1 cellular context compared by ENCODE assay signal in genomic region chr2:20509766-20510490, GRCh38.
A peak's percentile ranks its signal among the peaks of the same experiment; 100 is the strongest.
TF ChIP-seq lines count a peak whose summit lies in the region.

No MANE protein-coding gene starts in this region.

TF ChIP-seq in WTC11, 78 proteins besides CTCF, POLR2A, EP300 and RAD21 (continued from another document):
- TF ChIP-seq ZNF532 (CRISPR knock-in tag; IDR thresholded peaks at IDR 0.05; ENCODE audit: borderline replicate concordance) (no peak), TP53 (CRISPR knock-in tag; IDR thresholded peaks at IDR 0.05) (no peak), NFYB (CRISPR knock-in tag; conservative IDR thresholded peaks at IDR 0.05; ENCODE audit: low read depth) (peak; percentile 90), ZBTB21 (CRISPR knock-in tag; IDR thresholded peaks at IDR 0.05; ENCODE audit: borderline replicate concordance) (no peak), GTF2I (CRISPR knock-in tag; conservative IDR thresholded peaks at IDR 0.05) (no peak)
- TF ChIP-seq, protein P1, sequence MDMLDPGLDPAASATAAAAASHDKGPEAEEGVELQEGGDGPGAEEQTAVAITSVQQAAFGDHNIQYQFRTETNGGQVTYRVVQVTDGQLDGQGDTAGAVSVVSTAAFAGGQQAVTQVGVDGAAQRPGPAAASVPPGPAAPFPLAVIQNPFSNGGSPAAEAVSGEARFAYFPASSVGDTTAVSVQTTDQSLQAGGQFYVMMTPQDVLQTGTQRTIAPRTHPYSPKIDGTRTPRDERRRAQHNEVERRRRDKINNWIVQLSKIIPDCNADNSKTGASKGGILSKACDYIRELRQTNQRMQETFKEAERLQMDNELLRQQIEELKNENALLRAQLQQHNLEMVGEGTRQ (CRISPR knock-in tag; IDR thresholded peaks at IDR 0.05) = peak; percentile 95
- TF ChIP-seq, protein P2, sequence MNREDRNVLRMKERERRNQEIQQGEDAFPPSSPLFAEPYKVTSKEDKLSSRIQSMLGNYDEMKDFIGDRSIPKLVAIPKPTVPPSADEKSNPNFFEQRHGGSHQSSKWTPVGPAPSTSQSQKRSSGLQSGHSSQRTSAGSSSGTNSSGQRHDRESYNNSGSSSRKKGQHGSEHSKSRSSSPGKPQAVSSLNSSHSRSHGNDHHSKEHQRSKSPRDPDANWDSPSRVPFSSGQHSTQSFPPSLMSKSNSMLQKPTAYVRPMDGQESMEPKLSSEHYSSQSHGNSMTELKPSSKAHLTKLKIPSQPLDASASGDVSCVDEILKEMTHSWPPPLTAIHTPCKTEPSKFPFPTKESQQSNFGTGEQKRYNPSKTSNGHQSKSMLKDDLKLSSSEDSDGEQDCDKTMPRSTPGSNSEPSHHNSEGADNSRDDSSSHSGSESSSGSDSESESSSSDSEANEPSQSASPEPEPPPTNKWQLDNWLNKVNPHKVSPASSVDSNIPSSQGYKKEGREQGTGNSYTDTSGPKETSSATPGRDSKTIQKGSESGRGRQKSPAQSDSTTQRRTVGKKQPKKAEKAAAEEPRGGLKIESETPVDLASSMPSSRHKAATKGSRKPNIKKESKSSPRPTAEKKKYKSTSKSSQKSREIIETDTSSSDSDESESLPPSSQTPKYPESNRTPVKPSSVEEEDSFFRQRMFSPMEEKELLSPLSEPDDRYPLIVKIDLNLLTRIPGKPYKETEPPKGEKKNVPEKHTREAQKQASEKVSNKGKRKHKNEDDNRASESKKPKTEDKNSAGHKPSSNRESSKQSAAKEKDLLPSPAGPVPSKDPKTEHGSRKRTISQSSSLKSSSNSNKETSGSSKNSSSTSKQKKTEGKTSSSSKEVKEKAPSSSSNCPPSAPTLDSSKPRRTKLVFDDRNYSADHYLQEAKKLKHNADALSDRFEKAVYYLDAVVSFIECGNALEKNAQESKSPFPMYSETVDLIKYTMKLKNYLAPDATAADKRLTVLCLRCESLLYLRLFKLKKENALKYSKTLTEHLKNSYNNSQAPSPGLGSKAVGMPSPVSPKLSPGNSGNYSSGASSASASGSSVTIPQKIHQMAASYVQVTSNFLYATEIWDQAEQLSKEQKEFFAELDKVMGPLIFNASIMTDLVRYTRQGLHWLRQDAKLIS (CRISPR knock-in tag; IDR thresholded peaks at IDR 0.05; ENCODE audit: borderline replicate concordance) = no peak
